15 cellular contexts compared by ENCODE assay signal in the genomic region with DNA sequence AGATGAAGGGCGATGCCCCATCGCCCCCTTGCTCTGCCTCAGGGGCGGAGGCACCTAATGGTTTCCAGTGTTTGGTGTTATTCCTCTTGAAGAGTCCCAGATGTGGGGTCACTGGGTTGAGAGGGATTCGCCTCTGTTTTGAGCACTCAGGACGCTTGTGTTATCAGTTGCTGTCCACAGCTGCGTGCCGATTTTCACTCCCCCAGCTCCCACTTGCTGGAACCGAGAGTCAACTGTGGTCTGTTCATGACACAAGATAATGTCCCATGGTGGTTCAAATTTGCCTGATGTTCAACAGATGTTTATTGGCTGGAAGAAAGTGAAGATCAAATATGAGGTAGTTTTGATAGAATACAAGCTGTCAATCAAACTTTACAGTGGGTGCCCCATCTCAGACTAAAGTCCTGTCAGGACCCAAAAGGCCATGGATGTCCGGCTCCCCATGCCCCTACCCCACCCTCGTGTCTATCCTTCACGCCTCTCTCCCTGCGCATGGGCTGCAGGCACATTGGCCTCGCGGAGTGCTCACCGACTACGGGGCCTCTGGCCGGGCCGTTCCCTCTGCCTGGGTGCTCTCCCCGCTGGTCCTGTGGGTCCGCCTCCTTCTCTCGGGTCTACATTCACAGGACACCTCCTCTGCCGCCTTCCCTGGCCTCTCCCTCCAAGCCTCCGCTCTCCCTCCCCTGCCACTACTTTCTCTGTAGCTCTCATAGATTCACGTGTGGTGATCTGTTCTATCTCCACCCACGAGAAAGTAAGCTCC. TPM values are rescaled to one million over a fixed set of nuclear protein-coding genes. Genes with fewer than 3 reads are reported as not detected.
A peak's percentile ranks its signal among the peaks of the same experiment; 100 is the strongest.
DNase-seq lines count a peak whose midpoint lies in the region; FAIRE-seq and TF ChIP-seq lines count a peak whose summit lies in the region.
"Had no signal": no experiment of that assay in that cellular context is flagged by ENCODE, and none has a peak within 500 bp of the region (broad histone marks: within the 10 kb centered on the region; RNA-seq: fewer than 3 reads in every experiment).

No MANE protein-coding gene starts in this region.

- TF ChIP-seq EP300 in H1 (IDR thresholded peaks at IDR 0.05; ENCODE audit: borderline replicate concordance in 1 of 2, low read depth in 2 of 2, low read length in 2 of 2) = no peak

- H3K4me3 ChIP-seq in H7 (ENCODE audit: insufficient read depth, low read depth, low read length) (no peak overlapping the region), OCI-LY3 (ENCODE audit: low read length) (peak overlapping the region; percentile 14; the same call in 1 of the 2 replicates), H1 (ENCODE audit: extremely low read depth in 1 of 4, insufficient read depth in 2 of 4, low read depth in 3 of 4, low read length in 4 of 4) (no peak overlapping the region), neuronal stem cell (ENCODE audit: low read length in 2 of 2) (no peak overlapping the region)

- no peak overlapping the region for H2BK120ac ChIP-seq in H1 (replicated peaks; ENCODE audit: low read depth, low read length)
- H2BK120ac ChIP-seq in neuronal stem cell (ENCODE audit: low read depth, low read length) = peak overlapping the region; percentile 95

- H4K20me1 ChIP-seq in OCI-LY3 (ENCODE audit: insufficient read depth, low read length) (no peaks in the 10 kb centered on the region), H1 (replicated peaks in 1 of 2; ENCODE audit: control insufficient read depth in 1 of 2, insufficient read depth in 2 of 2, low read length in 2 of 2) (no peaks in the 10 kb centered on the region)

- no peaks in the 10 kb centered on the region for H3K27me3 Mint-ChIP-seq in activated CD4-positive, alpha-beta memory T cell treated with anti-CD3 and anti-CD28 coated beads for 36 hours

- 92% methylated on average over 22 of the region's 25 CpGs; no CpG with 5 or more reads in 1 of the 2 experiments for WGBS in H1 (ENCODE audit: extremely low coverage in 1 of 2, insufficient coverage in 1 of 2, insufficient read length in 1 of 2, insufficient replicate concordance in 2 of 2, low coverage in 1 of 2, low lambda C conversion rate in 2 of 2, missing lambda C conversion rate in 1 of 2), 2 experiments
- no CpG with 5 or more reads among the region's 25 CpGs for WGBS in neuronal stem cell (ENCODE audit: extremely low coverage in 2 of 2, insufficient read length in 2 of 2, insufficient replicate concordance in 1 of 2), 2 donors

- no peak overlapping the region for H2BK15ac ChIP-seq in H1 (ENCODE audit: low read length)
- H2BK15ac ChIP-seq in neuronal stem cell (ENCODE audit: low read length) = peak overlapping the region; percentile 85

- no peak overlapping the region for H4K8ac ChIP-seq in H1 (ENCODE audit: extremely low read depth, insufficient read depth, low read length)
- H4K8ac ChIP-seq in neuronal stem cell (ENCODE audit: low read depth, low read length) = peak overlapping the region; percentile 56

- peaks cover 16% of the 10 kb centered on the region for H3K4me1 Mint-ChIP-seq in activated CD4-positive, alpha-beta memory T cell treated with anti-CD3 and anti-CD28 coated beads for 36 hours (ENCODE audit: low read depth)

- H3K23ac ChIP-seq in H1 (ENCODE audit: insufficient read length) (no peak overlapping the region), neuronal stem cell (ENCODE audit: low read depth, low read length, poor library complexity) (peak overlapping the region; percentile 98)

- no peak overlapping the region for H3K56ac ChIP-seq in H1 (replicated peaks; ENCODE audit: insufficient read length, low read depth, low read length)

- H4K91ac ChIP-seq in H1 (replicated peaks; ENCODE audit: insufficient read length, low read length) (no peak overlapping the region), neuronal stem cell (ENCODE audit: low read depth, low read length, poor library complexity) (peak overlapping the region; percentile 53)

- H3K4ac ChIP-seq in H1 (replicated peaks; ENCODE audit: insufficient read length, low read depth, low read length) (no peak overlapping the region), neuronal stem cell (ENCODE audit: low read length) (no peak overlapping the region)

- no peak for FAIRE-seq in H1 (lab: Jason Lieb, UNC)
- FAIRE-seq: GM19239 had no signal

- peak; percentile 56 for DNase-seq in H7
- no peak for DNase-seq in H1 (ENCODE audit: low read depth in 1 of 2, low spot score in 2 of 2)
- DNase-seq in neuronal stem cell (ENCODE audit: low spot score) = no peak
- no peak for DNase-seq in activated CD4-positive, alpha-beta memory T cell treated with anti-CD3 and anti-CD28 coated beads for 36 hours
- no peak for DNase-seq in stimulated activated CD4-positive, alpha-beta T cell treated with anti-CD3 and anti-CD28 coated beads, Interleukin-2, amount 100 ng/mL, for 24 hours
- no peak for DNase-seq in SW 1271 (lab: John Stamatoyannopoulos, UW)
- DNase-seq: ACHN, AML-193, COR-L47, NCI-H1436 treated with DMSO at 0.1 percent for 48 hours, NCI-H2029 treated with DMSO at 0.1 percent for 48 hours, NCI-H774 had no signal

- H3K14ac ChIP-seq in H1 (ENCODE audit: insufficient read length) (no peak overlapping the region), neuronal stem cell (ENCODE audit: low read length) (peak overlapping the region; percentile 56)

- H4K5ac ChIP-seq in H1 (ENCODE audit: insufficient read length, low read depth, low read length) = no peak overlapping the region

- TF ChIP-seq CTCF in OCI-LY3 (IDR thresholded peaks at IDR 0.05; ENCODE audit: low read depth, low read length) (no peak), H1 (IDR thresholded peaks at IDR 0.05; ENCODE audit: control extremely low read depth in 1 of 3, insufficient read depth in 1 of 3, low read depth in 1 of 3, low read length in 3 of 3) (no peak)

- 0 out of 2 replicates have a peak, but pooled peaks cover under 1% of the 10 kb centered on the region for H3K79me2 ChIP-seq in OCI-LY3 (ENCODE audit: low read length)
- no peaks in the 10 kb centered on the region for H3K79me2 ChIP-seq in H1 (ENCODE audit: control insufficient read depth in 1 of 2, insufficient read depth in 2 of 2, low read length in 2 of 2)

- intact Hi-C loops in activated CD4-positive, alpha-beta memory T cell treated with anti-CD3 and anti-CD28 coated beads for 36 hours (cut with micrococcal nuclease) = loop anchor here (10.0 kb wide), 1 partner anchor 176 kb away; a partner anchor contains a TSS

- H3K36me3 Mint-ChIP-seq in activated CD4-positive, alpha-beta memory T cell treated with anti-CD3 and anti-CD28 coated beads for 36 hours = no peaks in the 10 kb centered on the region

- H3K9ac ChIP-seq in OCI-LY3 (ENCODE audit: low read length) = peak overlapping the region; percentile 29; the same call in 1 of the 2 replicates
- no peak overlapping the region for H3K9ac ChIP-seq in H1 (replicated peaks in 1 of 4; ENCODE audit: extremely low read depth in 1 of 4, low read depth in 3 of 4, low read length in 3 of 4)
- H3K9ac ChIP-seq in neuronal stem cell (ENCODE audit: low read depth, low read length, poor library complexity) = no peak overlapping the region
- H3K9ac ChIP-seq: KMS-11 had no signal

- peaks cover 92% of the 10 kb centered on the region for H3K4me1 ChIP-seq in OCI-LY3 (ENCODE audit: low read length)
- peaks cover 3 to 4% (median 4%) of the 10 kb centered on the region in 4 experiments; a peak in 6 of 7 replicates for H3K4me1 ChIP-seq in H1 (replicated peaks in 1 of 4; ENCODE audit: control insufficient read depth in 3 of 4, insufficient read depth in 4 of 4, low read length in 3 of 4)
- peaks cover 9 to 12% of the 10 kb centered on the region in 2 donors for H3K4me1 ChIP-seq in neuronal stem cell (ENCODE audit: control insufficient read depth in 2 of 2, insufficient read depth in 1 of 2, low read depth in 1 of 2, low read length in 2 of 2)

- H3K79me1 ChIP-seq in H1 (ENCODE audit: low read depth, low read length) = no peaks in the 10 kb centered on the region
- no peaks in the 10 kb centered on the region for H3K79me1 ChIP-seq in neuronal stem cell (ENCODE audit: low read depth, low read length)

- H2AFZ ChIP-seq in OCI-LY3 (ENCODE audit: low read depth, low read length) = peak overlapping the region; percentile 19; the same call in 1 of the 2 replicates
- no peak overlapping the region for H2AFZ ChIP-seq in H1 (ENCODE audit: low read length)
- peak overlapping the region; percentile 81 for H2AFZ ChIP-seq in neuronal stem cell (ENCODE audit: low read length)

- no peak overlapping the region for H2AK5ac ChIP-seq in H1 (ENCODE audit: low read depth, low read length)
- peak overlapping the region; percentile 75 for H2AK5ac ChIP-seq in neuronal stem cell (ENCODE audit: low read depth, low read length)

- no peaks in the 10 kb centered on the region for H3K27me3 ChIP-seq in H7 (ENCODE audit: control insufficient read depth, insufficient read depth, low read length)
- H3K27me3 ChIP-seq in OCI-LY3 (ENCODE audit: low read depth, low read length) = no peaks in the 10 kb centered on the region
- no peaks in the 10 kb centered on the region for H3K27me3 ChIP-seq in H1 (replicated peaks in 1 of 4; ENCODE audit: control insufficient read depth in 3 of 4, extremely low read depth in 1 of 4, insufficient read depth in 3 of 4, low read length in 3 of 4)
- no peaks in the 10 kb centered on the region for H3K27me3 ChIP-seq in neuronal stem cell (ENCODE audit: control insufficient read depth in 3 of 3, insufficient read depth in 3 of 3, low read depth in 1 of 3, low read length in 3 of 3)

- no peaks in the 10 kb centered on the region for H3K23me2 ChIP-seq in H1 (ENCODE audit: low read depth, low read length)

- CTCF ChIA-PET in H1 (lab: Charles Lee; ENCODE audit: partially characterized antibody) = interaction anchor here (0.6 to 8.4 kb wide), 7 partner anchors 10 to 667 kb away, joined by 3 to 63 read pairs (median 4); no protein-coding TSS in a partner anchor
- CTCF ChIA-PET in activated CD4-positive, alpha-beta memory T cell treated with anti-CD3 and anti-CD28 coated beads for 36 hours (lab: Charles Lee) = no interaction called here

- no peak overlapping the region for H3K27ac Mint-ChIP-seq in activated CD4-positive, alpha-beta memory T cell treated with anti-CD3 and anti-CD28 coated beads for 36 hours

- H3K27ac ChIP-seq in OCI-LY3 (ENCODE audit: low read length) = peak overlapping the region; percentile 95
- no peak overlapping the region for H3K27ac ChIP-seq in H1 (ENCODE audit: low read depth, low read length)
- H3K27ac ChIP-seq in neuronal stem cell (replicated peaks; ENCODE audit: low read length) = no peak overlapping the region
- H3K27ac ChIP-seq: KMS-11 had no signal

- no peak overlapping the region for H3K18ac ChIP-seq in H1 (ENCODE audit: extremely low read depth, low read length)
- H3K18ac ChIP-seq in neuronal stem cell (ENCODE audit: low read length) = peak overlapping the region; percentile 92

- H3K36me3 ChIP-seq in H7 (replicated peaks; ENCODE audit: control insufficient read depth, insufficient read depth, low read length) = no peaks in the 10 kb centered on the region
- H3K36me3 ChIP-seq in OCI-LY3 (replicated peaks; ENCODE audit: low read depth, low read length) = no peaks in the 10 kb centered on the region
- no peaks in the 10 kb centered on the region; a peak in 1 of 8 replicates for H3K36me3 ChIP-seq in H1 (ENCODE audit: control insufficient read depth in 2 of 4, insufficient read depth in 4 of 4, low read length in 3 of 4)
- H3K36me3 ChIP-seq in neuronal stem cell (replicated peaks in 1 of 2; ENCODE audit: control insufficient read depth in 2 of 2, insufficient read depth in 2 of 2, low read length in 2 of 2) = no peaks in the 10 kb centered on the region

- H2BK12ac ChIP-seq in H1 (ENCODE audit: low read depth, low read length) (no peak overlapping the region), neuronal stem cell (ENCODE audit: low read length) (no peak overlapping the region)

- H3K4me2 ChIP-seq in OCI-LY3 (ENCODE audit: low read length) = peak overlapping the region; percentile 34
- H3K4me2 ChIP-seq in H1 (ENCODE audit: insufficient read depth in 1 of 2, low read depth in 2 of 2, low read length in 2 of 2) = no peak overlapping the region
- no peak overlapping the region for H3K4me2 ChIP-seq in neuronal stem cell (ENCODE audit: insufficient read depth, low read length, poor library complexity, severe bottlenecking)
- H3K4me2 ChIP-seq: KMS-11 had no signal

- no peaks in the 10 kb centered on the region for H3K9me3 Mint-ChIP-seq in activated CD4-positive, alpha-beta memory T cell treated with anti-CD3 and anti-CD28 coated beads for 36 hours

- no peak for TF ChIP-seq POLR2A in H1 (IDR thresholded peaks at IDR 0.05; ENCODE audit: control extremely low read depth in 1 of 2, low read depth in 2 of 2, low read length in 2 of 2)

- no peak overlapping the region for H3K4me3 Mint-ChIP-seq in activated CD4-positive, alpha-beta memory T cell treated with anti-CD3 and anti-CD28 coated beads for 36 hours

- no peak for TF ChIP-seq RAD21 in H1 (IDR thresholded peaks at IDR 0.05 in 1 of 2, conservative IDR thresholded peaks at IDR 0.05 in 1 of 2; ENCODE audit: low read depth in 2 of 2, low read length in 2 of 2)

- 0 out of 2 replicates have a peak overlapping the region, but pooled peaks have one; percentile 48 for H2BK20ac ChIP-seq in H1 (ENCODE audit: low read length)

- POLR2A ChIA-PET in H1 (lab: Charles Lee; ENCODE audit: partially characterized antibody) = interaction anchor here (0.7 kb wide), 1 partner anchor 18 kb away, joined by 3 read pairs; no protein-coding TSS in a partner anchor
- POLR2A ChIA-PET in activated CD4-positive, alpha-beta memory T cell treated with anti-CD3 and anti-CD28 coated beads for 36 hours (lab: Charles Lee) = no interaction called here

- H2BK5ac ChIP-seq in H1 (ENCODE audit: low read depth, low read length) (no peak overlapping the region), neuronal stem cell (ENCODE audit: low read length) (peak overlapping the region; percentile 46)

- H3K9me3 ChIP-seq in OCI-LY3 (ENCODE audit: insufficient read depth, low read length) (no peaks in the 10 kb centered on the region), H1 (ENCODE audit: insufficient read depth in 2 of 2, low read depth in 1 of 2, low read length in 1 of 2) (no peaks in the 10 kb centered on the region), neuronal stem cell (replicated peaks in 1 of 2; ENCODE audit: control insufficient read depth in 2 of 2, insufficient read depth in 1 of 2, low read depth in 1 of 2, low read length in 2 of 2) (no peaks in the 10 kb centered on the region)

RNA-seq across cellular contexts. Expression of a gene that starts 6.9 kb away (rescaled TPM):
- total RNA-seq in H7 (2014; rRNA removed; shearing (Covaris generic)) = 5.5 and 11.5 TPM in 2 replicates
- 10.0 and 12.1 TPM in 2 replicates for total RNA-seq in H1 (2021; fragmentation: NEBNext Ultra II Directional; extraction: Animal tissue kit (Norgen Biotek cat#: 25700))
- 5.8 and 6.5 TPM in 2 replicates for polyA plus RNA-seq in H1 (2011; rRNA removed)
- 6.7 TPM for polyA plus RNA-seq in H1 (2011; cell fraction: cytosol; rRNA removed)
- 11.0 TPM for polyA plus RNA-seq in H1 (2011; cell fraction: nucleus; rRNA removed)
- polyA plus RNA-seq in H1 (2012, experiment 1 of 2) = 6.8 to 8.1 TPM (median 7.6 TPM) in 4 replicates
- polyA plus RNA-seq in H1 (2012, experiment 2 of 2) = 3.8 TPM
- 4.9 TPM for polyA plus RNA-seq in H1 (2013, experiment 1 of 2)
- polyA plus RNA-seq in H1 (2013, experiment 2 of 2) = 5.2 TPM
- 14.0 and 19.4 TPM in 2 replicates for polyA minus RNA-seq in H1 (2011; rRNA and poly(A)+ RNA removed)
- polyA minus RNA-seq in H1 (2011; cell fraction: cytosol; rRNA and poly(A)+ RNA removed) = 4.9 TPM
- polyA minus RNA-seq in H1 (2011; cell fraction: nucleus; rRNA and poly(A)+ RNA removed) = 10.2 TPM
- polyA plus RNA-seq in neuronal stem cell (2013, experiment 1 of 2) = 16.4 TPM
- polyA plus RNA-seq in neuronal stem cell (2013, experiment 2 of 2) = 16.2 TPM
- 10 to 100 TPM; 68.8 to 73.6 TPM for total RNA-seq in activated CD4-positive, alpha-beta memory T cell treated with anti-CD3 and anti-CD28 coated beads for 36 hours
